ENCODE assay signal across 1 cellular context in genomic region chr2:130355578-130356431, GRCh38.
TF ChIP-seq lines count a peak whose summit lies in the region.

Gene PTPN18, plus strand, starts transcription at chr2:130356056. Its CDS starts 52 bp downstream, at chr2:130356108.

TF ChIP-seq in HepG2, 621 proteins besides CTCF, POLR2A, EP300 and RAD21 (continued from another document and continues in another):
- TF ChIP-seq ZNF687 (CRISPR knock-in tag; IDR thresholded peaks at IDR 0.05) (peak; percentile 86), FLYWCH1 (CRISPR knock-in tag; IDR thresholded peaks at IDR 0.05) (no peak), ERF (CRISPR knock-in tag; IDR thresholded peaks at IDR 0.05) (peak; percentile 77), ARNTL (CRISPR knock-in tag; IDR thresholded peaks at IDR 0.05) (peak; percentile 72; the same call in 1 of the 2 replicates), ZNF44 (CRISPR knock-in tag; IDR thresholded peaks at IDR 0.05) (peak; percentile 57; the same call in 1 of the 2 replicates), PITX1 (CRISPR knock-in tag; IDR thresholded peaks at IDR 0.05) (no peak), GLI4 (CRISPR knock-in tag; IDR thresholded peaks at IDR 0.05; ENCODE audit: borderline replicate concordance) (peak; percentile 69; the same call in 1 of the 2 replicates), ZNF713 (CRISPR knock-in tag; IDR thresholded peaks at IDR 0.05) (peak; percentile 61; the same call in 1 of the 2 replicates), PLSCR1 (CRISPR knock-in tag; IDR thresholded peaks at IDR 0.05; ENCODE audit: borderline replicate concordance) (0 out of 2 replicates have a peak, but pooled peaks have one; percentile 89), MIER2 (CRISPR knock-in tag; IDR thresholded peaks at IDR 0.05) (peak; percentile 49; the same call in 1 of the 2 replicates), ZIK1 (CRISPR knock-in tag; IDR thresholded peaks at IDR 0.05; ENCODE audit: borderline replicate concordance, low read depth) (peak; percentile 29; the same call in 1 of the 2 replicates), ZNF503 (CRISPR knock-in tag; IDR thresholded peaks at IDR 0.05) (peak; percentile 49; the same call in 1 of the 2 replicates), ZNF572 (CRISPR knock-in tag; IDR thresholded peaks at IDR 0.05) (peak; percentile 90), ZNF407 (CRISPR knock-in tag; IDR thresholded peaks at IDR 0.05; ENCODE audit: not compliant biosample characterization) (peak; percentile 93), ZSCAN20 (CRISPR knock-in tag; IDR thresholded peaks at IDR 0.05; ENCODE audit: borderline replicate concordance) (peak; percentile 99; the same call in 1 of the 2 replicates), ZNF839 (CRISPR knock-in tag; IDR thresholded peaks at IDR 0.05; ENCODE audit: borderline replicate concordance) (0 out of 2 replicates have a peak, but pooled peaks have one; percentile 8), SMAD9 (CRISPR knock-in tag; IDR thresholded peaks at IDR 0.05) (0 out of 2 replicates have a peak, but pooled peaks have one; percentile 68), TFDP1 (CRISPR knock-in tag; IDR thresholded peaks at IDR 0.05; ENCODE audit: borderline replicate concordance) (peak; percentile 89), TSC22D2 (CRISPR knock-in tag; IDR thresholded peaks at IDR 0.05; ENCODE audit: borderline replicate concordance) (0 out of 2 replicates have a peak, but pooled peaks have one; percentile 43), TFDP2 (CRISPR knock-in tag; IDR thresholded peaks at IDR 0.05) (peak; percentile 67), BCLAF1 (IDR thresholded peaks at IDR 0.05) (no peak), PRPF4 (IDR thresholded peaks at IDR 0.05; ENCODE audit: low read depth, low read length, poor library complexity, severe bottlenecking) (no peak), FOSL1 (CRISPR knock-in tag; IDR thresholded peaks at IDR 0.05; ENCODE audit: borderline replicate concordance) (peak; percentile 14; the same call in 1 of the 2 replicates), BRF2 (CRISPR knock-in tag; IDR thresholded peaks at IDR 0.05) (0 out of 2 replicates have a peak, but pooled peaks have one; percentile 22), GATA4 (IDR thresholded peaks at IDR 0.05; ENCODE audit: borderline replicate concordance, low read depth) (peak; percentile 71; the same call in 1 of the 2 replicates), HMG20B (CRISPR knock-in tag; conservative IDR thresholded peaks at IDR 0.05) (0 out of 2 replicates have a peak, but pooled peaks have one; percentile 31), ARHGAP35 (CRISPR knock-in tag; IDR thresholded peaks at IDR 0.05; ENCODE audit: borderline replicate concordance) (peak; percentile 90), SNAI1 (CRISPR knock-in tag; IDR thresholded peaks at IDR 0.05; ENCODE audit: borderline replicate concordance) (no peak), ZNF703 (CRISPR knock-in tag; IDR thresholded peaks at IDR 0.05; ENCODE audit: borderline replicate concordance) (peak; percentile 31; the same call in 1 of the 2 replicates)
